ENCODE assay signal across 19 cellular contexts in genomic region chr6:24890471-24890870, GRCh38. TPM values are rescaled to one million over a fixed set of nuclear protein-coding genes. Genes with fewer than 3 reads are reported as not detected.
DNase-seq lines count a peak whose midpoint lies in the region; ATAC-seq and TF ChIP-seq lines count a peak whose summit lies in the region.
"Had no signal": no experiment of that assay in that cellular context is flagged by ENCODE, and none has a peak within 500 bp of the region (broad histone marks: within the 10 kb centered on the region; RNA-seq: fewer than 3 reads in every experiment).

No MANE protein-coding gene starts in this region.

- H3K36me3 ChIP-seq in OCI-LY1 (ENCODE audit: insufficient read depth, low read length): no peaks in the 10 kb centered on the region
- H3K36me3 ChIP-seq in prostate gland: no peaks in the 10 kb centered on the region
- H3K36me3 ChIP-seq: left lung, sigmoid colon, tibial nerve had no signal

- no peak overlapping the region for H2AFZ ChIP-seq in OCI-LY1 (ENCODE audit: low read length)

- H3K4me2 ChIP-seq in OCI-LY1 (ENCODE audit: low read length): peak overlapping the region; percentile 28; the same call in 1 of the 2 replicates

- H4K20me1 ChIP-seq in OCI-LY1 (ENCODE audit: insufficient read depth, low read length): no peaks in the 10 kb centered on the region

- no peaks in the 10 kb centered on the region for H3K9me3 Mint-ChIP-seq in T-helper 1 cell treated with Interleukin-12 subunit alpha and Interleukin-12 subunit beta and Interleukin-4 antibody, amounts not matched to agents 30 μg/mL and 1 μg/mL, for 36 hours
- H3K9me3 Mint-ChIP-seq in effector memory CD8-positive, alpha-beta T cell: no peaks in the 10 kb centered on the region
- H3K9me3 Mint-ChIP-seq in osteocyte (ENCODE audit: unreplicated experiment): no peaks in the 10 kb centered on the region

- intact Hi-C loops in prostate gland (cut with DNase I): no loop called here

- ATAC-seq in effector memory CD8-positive, alpha-beta T cell (replicated peaks): no peak
- no peak for ATAC-seq in GM21737 (IDR thresholded peaks at IDR 0.05; ENCODE audit: unreplicated experiment)
- ATAC-seq: left lung had no signal

- no peaks in the 10 kb centered on the region for H3K9me2 ChIP-seq in OCI-LY1 (ENCODE audit: low read depth, low read length)

- peak overlapping the region; percentile 47 for H3K27ac Mint-ChIP-seq in T-helper 1 cell treated with Interleukin-12 subunit alpha and Interleukin-12 subunit beta and Interleukin-4 antibody, amounts not matched to agents 30 μg/mL and 1 μg/mL, for 36 hours
- peak overlapping the region; percentile 83 to 86 for H3K27ac Mint-ChIP-seq in effector memory CD8-positive, alpha-beta T cell
- H3K27ac Mint-ChIP-seq in osteocyte (ENCODE audit: unreplicated experiment): no peak overlapping the region

- peak overlapping the region; percentile 0; the same call in 1 of the 2 replicates for H3K9ac ChIP-seq in OCI-LY1 (ENCODE audit: low read length)

- H3K4me1 Mint-ChIP-seq in T-helper 1 cell treated with Interleukin-12 subunit alpha and Interleukin-12 subunit beta and Interleukin-4 antibody, amounts not matched to agents 30 μg/mL and 1 μg/mL, for 36 hours (ENCODE audit: low read depth): peaks cover 66% of the 10 kb centered on the region
- peaks cover 58 to 83% of the 10 kb centered on the region in 2 donors for H3K4me1 Mint-ChIP-seq in effector memory CD8-positive, alpha-beta T cell (ENCODE audit: low read depth in 2 of 2)
- peaks cover 7% of the 10 kb centered on the region for H3K4me1 Mint-ChIP-seq in osteocyte (ENCODE audit: unreplicated experiment)

- WGBS in prostate gland: 0% methylated on average over 1 of the region's 1 CpG

- H3K36me3 Mint-ChIP-seq in T-helper 1 cell treated with Interleukin-12 subunit alpha and Interleukin-12 subunit beta and Interleukin-4 antibody, amounts not matched to agents 30 μg/mL and 1 μg/mL, for 36 hours (ENCODE audit: low read depth): peaks cover 48% of the 10 kb centered on the region
- H3K36me3 Mint-ChIP-seq in effector memory CD8-positive, alpha-beta T cell (ENCODE audit: insufficient read depth): peaks cover 51% of the 10 kb centered on the region
- no peaks in the 10 kb centered on the region for H3K36me3 Mint-ChIP-seq in osteocyte (ENCODE audit: unreplicated experiment)

- H3K4me1 ChIP-seq in OCI-LY1 (ENCODE audit: insufficient read depth, low read length, severe bottlenecking) (peaks cover 89% of the 10 kb centered on the region), prostate gland (replicated peaks) (no peaks in the 10 kb centered on the region)
- H3K4me1 ChIP-seq: left lung had no signal

- TF ChIP-seq CTCF in OCI-LY1 (IDR thresholded peaks at IDR 0.05; ENCODE audit: low read length) (no peak), osteocyte (IDR thresholded peaks at IDR 0.05) (no peak), prostate gland (IDR thresholded peaks at IDR 0.05) (no peak)

- no peaks in the 10 kb centered on the region for H3K27me3 Mint-ChIP-seq in T-helper 1 cell treated with Interleukin-12 subunit alpha and Interleukin-12 subunit beta and Interleukin-4 antibody, amounts not matched to agents 30 μg/mL and 1 μg/mL, for 36 hours (ENCODE audit: low read depth)
- H3K27me3 Mint-ChIP-seq in effector memory CD8-positive, alpha-beta T cell: no peaks in the 10 kb centered on the region
- H3K27me3 Mint-ChIP-seq in osteocyte (ENCODE audit: unreplicated experiment): no peaks in the 10 kb centered on the region

- no peak overlapping the region for H3K4me3 ChIP-seq in OCI-LY1 (ENCODE audit: low read depth, low read length, poor library complexity, severe bottlenecking)
- H3K4me3 ChIP-seq in prostate gland: no peak overlapping the region
- H3K4me3 ChIP-seq: left lung, sigmoid colon, tibial nerve had no signal

- H3K27me3 ChIP-seq in OCI-LY1 (ENCODE audit: insufficient read depth, low read length): no peaks in the 10 kb centered on the region
- H3K27me3 ChIP-seq in prostate gland (replicated peaks; ENCODE audit: insufficient read depth): no peaks in the 10 kb centered on the region
- H3K27me3 ChIP-seq: left lung, sigmoid colon, tibial nerve had no signal

- H3K9me3 ChIP-seq in OCI-LY1 (ENCODE audit: low read length) (no peaks in the 10 kb centered on the region), prostate gland (no peaks in the 10 kb centered on the region)
- H3K9me3 ChIP-seq: left lung, sigmoid colon, tibial nerve had no signal

- no peak for TF ChIP-seq POLR2A in prostate gland (IDR thresholded peaks at IDR 0.05)

- H3K27ac ChIP-seq in OCI-LY1 (ENCODE audit: low read depth, low read length, poor library complexity, severe bottlenecking) (peak overlapping the region; percentile 56), prostate gland (no peak overlapping the region)
- H3K27ac ChIP-seq: 22Rv1, left lung, tibial nerve had no signal

- H3K4me3 Mint-ChIP-seq in T-helper 1 cell treated with Interleukin-12 subunit alpha and Interleukin-12 subunit beta and Interleukin-4 antibody, amounts not matched to agents 30 μg/mL and 1 μg/mL, for 36 hours: no peak overlapping the region
- peak overlapping the region; percentile 37 to 52 for H3K4me3 Mint-ChIP-seq in effector memory CD8-positive, alpha-beta T cell
- no peak overlapping the region for H3K4me3 Mint-ChIP-seq in osteocyte (ENCODE audit: unreplicated experiment)

- H3K79me2 ChIP-seq in OCI-LY1 (ENCODE audit: insufficient read depth, low read length): peaks cover 8% of the 10 kb centered on the region

- H3F3A ChIP-seq in OCI-LY1 (ENCODE audit: insufficient read depth, low read length): no peaks in the 10 kb centered on the region

- DNase-seq in T-helper 1 cell: no peak
- no peak for DNase-seq in effector memory CD8-positive, alpha-beta T cell
- peak; percentile 4 for DNase-seq in osteocyte (ENCODE audit: extremely low spot score, unreplicated experiment)
- DNase-seq in prostate gland (ENCODE audit: low spot score): no peak
- DNase-seq in DMS53 (lab: John Stamatoyannopoulos, UW): no peak
- DNase-seq: activated CD8-positive, alpha-beta memory T cell treated with anti-CD3 and anti-CD28 coated beads for 24 hours; effector CD4-positive, alpha-beta T cell; GDM1; left lung; NCI-H1092; NCI-H2029 treated with DMSO at 0.1 percent for 48 hours; NCI-H446 treated with DMSO at 0.1 percent for 48 hours; sigmoid colon; stimulated activated naive CD4-positive, alpha-beta T cell had no signal

RNA-seq across cellular contexts. Expression of gene RIPOR2, which starts 45.3 kb away (rescaled TPM):
- total RNA-seq in osteocyte (4.8 and 6.3 TPM in 2 replicates), prostate gland (10 to 100 TPM; 16.1 to 23.7 TPM)

Comparison
In these comparisons a context has a peak if more than half of its experiments do, and no peak if none do; other contexts are left out.
1. H3K4me3 Mint-ChIP-seq: peak in effector memory CD8-positive, alpha-beta T cell (2 of 2); none in T-helper 1 cell treated with Interleukin-12 subunit alpha and Interleukin-12 subunit beta and Interleukin-4 antibody, amounts not matched to agents 30 μg/mL and 1 μg/mL, for 36 hours (single experiment) and osteocyte (single experiment).